10 cellular contexts compared by ENCODE assay signal in the genomic region with DNA sequence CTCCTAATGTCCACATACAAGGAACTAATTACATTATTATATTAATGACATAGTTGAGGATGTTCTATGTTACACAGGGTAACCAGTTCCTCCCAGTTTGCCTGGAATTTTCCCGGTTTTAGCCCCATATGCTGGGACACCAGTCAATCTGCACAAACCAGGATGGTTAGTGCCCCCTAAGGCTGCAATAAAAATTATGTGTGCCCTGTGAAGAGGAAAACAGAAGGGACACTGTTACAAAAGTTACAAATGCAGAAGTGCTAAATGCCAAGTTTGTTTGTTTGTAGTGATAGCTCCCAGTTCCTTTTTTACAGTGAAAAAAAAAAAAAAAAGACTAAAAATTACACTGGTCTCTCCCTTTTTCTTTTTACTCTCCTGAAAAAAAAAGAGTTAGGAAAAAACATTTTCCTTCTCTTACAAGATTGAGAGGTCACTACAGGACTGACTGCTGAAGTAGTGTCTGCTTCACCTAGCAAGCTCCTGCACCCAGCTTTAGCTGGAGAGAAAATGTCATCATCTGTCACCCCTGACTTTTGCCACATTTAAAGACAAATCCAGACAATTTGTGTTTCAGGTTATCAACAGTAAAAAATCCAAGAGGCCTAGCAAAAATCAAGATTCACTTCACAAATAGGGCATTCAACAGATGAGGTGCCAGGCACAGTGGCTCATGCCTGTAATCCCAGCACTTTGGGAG. TPM values are rescaled to one million over a fixed set of nuclear protein-coding genes. Genes with fewer than 3 reads are reported as not detected.
DNase-seq lines count a peak whose midpoint lies in the region; ATAC-seq and TF ChIP-seq lines count a peak whose summit lies in the region.
"Had no signal": no experiment of that assay in that cellular context is flagged by ENCODE, and none has a peak within 500 bp of the region (broad histone marks: within the 10 kb centered on the region; RNA-seq: fewer than 3 reads in every experiment).

No MANE protein-coding gene starts in this region.

- DNase-seq in NCI-H460 (ENCODE audit: extremely low read depth, low read depth) (peak; percentile 38), cardiac fibroblast (ENCODE audit: low read depth in 2 of 2) (no peak), nephron progenitor cell (no peak), breast epithelium (ENCODE audit: low spot score in 2 of 2) (no peak)
- DNase-seq: activated CD4-positive, alpha-beta T cell treated with anti-CD3 and anti-CD28 coated beads for 1 hour had no signal

- H3K4me3 Mint-ChIP-seq in nephron progenitor cell: no peak overlapping the region

- H3K27ac ChIP-seq in rectal smooth muscle tissue (ENCODE audit: low read depth, low read length): peak overlapping the region; percentile 31
- peak overlapping the region in 1 of 2 donors; percentile 21 for H3K27ac ChIP-seq in breast epithelium
- H3K27ac ChIP-seq: prostate gland had no signal

- no peak for TF ChIP-seq POLR2A in breast epithelium (IDR thresholded peaks at IDR 0.05)

- H3K27ac Mint-ChIP-seq in nephron progenitor cell: no peak overlapping the region

- H3K9me3 ChIP-seq in breast epithelium: no peaks in the 10 kb centered on the region
- H3K9me3 ChIP-seq: prostate gland had no signal

- H3K4me1 Mint-ChIP-seq in nephron progenitor cell: peaks cover 16% of the 10 kb centered on the region

- peak; percentile 19 for TF ChIP-seq CTCF in cardiac fibroblast (IDR thresholded peaks at IDR 0.05; ENCODE audit: low read depth, low read length)
- TF ChIP-seq CTCF in nephron progenitor cell (IDR thresholded peaks at IDR 0.05): no peak
- TF ChIP-seq CTCF in breast epithelium (IDR thresholded peaks at IDR 0.05): no peak

- peak overlapping the region; percentile 67; the same call in 1 of the 2 replicates for H3K4me3 ChIP-seq in GM08714 (ENCODE audit: low read length)
- H3K4me3 ChIP-seq in cardiac fibroblast (replicated peaks in 1 of 2; ENCODE audit: low read depth in 2 of 2, low read length in 2 of 2): no peak overlapping the region
- H3K4me3 ChIP-seq in rectal smooth muscle tissue (ENCODE audit: low read length): peak overlapping the region; percentile 14
- H3K4me3 ChIP-seq in breast epithelium: no peak overlapping the region
- H3K4me3 ChIP-seq: prostate gland had no signal

- H3K9ac ChIP-seq in rectal smooth muscle tissue (ENCODE audit: low read length): no peak overlapping the region

- H3K27me3 ChIP-seq in rectal smooth muscle tissue (ENCODE audit: control insufficient read depth, insufficient read depth, low read length) (no peaks in the 10 kb centered on the region), breast epithelium (no peaks in the 10 kb centered on the region)

- H3K9me3 Mint-ChIP-seq in nephron progenitor cell: no peaks in the 10 kb centered on the region

- H3K4me1 ChIP-seq in rectal smooth muscle tissue (ENCODE audit: control insufficient read depth, insufficient read depth, low read length): peaks cover 9% of the 10 kb centered on the region
- peaks cover 0 to 4% of the 10 kb centered on the region in 2 donors for H3K4me1 ChIP-seq in breast epithelium
- H3K4me1 ChIP-seq: prostate gland had no signal

- ATAC-seq in HG03280 (IDR thresholded peaks at IDR 0.05; ENCODE audit: unreplicated experiment): no peak
- ATAC-seq in HG03108 (IDR thresholded peaks at IDR 0.05; ENCODE audit: unreplicated experiment): no peak

- H3K27me3 Mint-ChIP-seq in nephron progenitor cell (ENCODE audit: low read depth, poor library complexity): peaks cover 44% of the 10 kb centered on the region

- no peaks in the 10 kb centered on the region for H3K36me3 Mint-ChIP-seq in nephron progenitor cell (ENCODE audit: low read depth)

- intact Hi-C loops in breast epithelium (cut with DNase I; ENCODE audit: low total_unique reads): no loop called here

- H3K36me3 ChIP-seq in rectal smooth muscle tissue (ENCODE audit: control insufficient read depth, insufficient read depth, low read length) (no peaks in the 10 kb centered on the region), breast epithelium (no peaks in the 10 kb centered on the region)
- H3K36me3 ChIP-seq: prostate gland had no signal

RNA-seq across cellular contexts. Expression of a gene that starts 3.2 kb away (rescaled TPM):
- 18.4 and 20.8 TPM in 2 replicates for total RNA-seq in NCI-H460 (2014; rRNA removed; shearing (Covaris generic))
- polyA plus RNA-seq in NCI-H460 (2014; cell fraction: nucleus; rRNA removed): 31.0 and 40.6 TPM in 2 replicates
- total RNA-seq in breast epithelium: 10 to 100 TPM; 18.0 to 41.3 (median 19.9) TPM

Comparison
In these comparisons a context has a peak if more than half of its experiments do, and no peak if none do; other contexts are left out.
1. H3K4me3 ChIP-seq: peak in GM08714 (single experiment) and rectal smooth muscle tissue (single experiment); none in cardiac fibroblast (0 of 2) and breast epithelium (0 of 3).